22 cellular contexts compared by ENCODE assay signal in the genomic region with DNA sequence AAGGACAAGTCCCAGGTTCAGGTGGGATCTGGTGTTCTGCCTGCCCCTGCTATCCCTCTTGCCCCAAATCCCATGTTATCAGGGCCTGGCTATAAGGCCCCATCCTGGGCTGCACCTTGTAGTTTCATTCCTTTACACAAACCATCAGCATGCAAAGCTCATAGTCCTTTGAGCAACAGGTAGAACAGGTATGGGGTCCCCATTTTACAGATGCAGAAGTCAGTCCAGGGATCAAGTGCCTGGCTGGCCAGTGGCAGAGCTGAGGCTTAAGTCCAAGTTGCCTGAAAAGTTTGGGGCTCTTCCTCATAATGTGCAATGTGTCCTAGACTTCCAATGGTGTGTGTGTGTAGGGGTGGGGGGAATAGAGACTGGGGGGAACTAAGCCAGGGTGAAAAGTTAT. TPM values are rescaled to one million over a fixed set of nuclear protein-coding genes. Genes with fewer than 3 reads are reported as not detected.
"Had no signal": no experiment of that assay in that cellular context is flagged by ENCODE, and none has a peak within 500 bp of the region (broad histone marks: within the 10 kb centered on the region; RNA-seq: fewer than 3 reads in every experiment).

No MANE protein-coding gene starts in this region.

- H3K36me3 Mint-ChIP-seq: T-cell had no signal

- H3K4me1 Mint-ChIP-seq: activated T-helper 17 cell treated with anti-CD3 and anti-CD28 coated beads, Interleukin-2, amount 50 U/mL, for 72 hours had no signal

- H3K27me3 ChIP-seq: brain microvascular endothelial cell, hepatocyte, ovary, suprapubic skin had no signal

- H3K9me3 Mint-ChIP-seq: activated T-helper 17 cell treated with anti-CD3 and anti-CD28 coated beads, Interleukin-2, amount 50 U/mL, for 72 hours; dendritic cell treated with granulocyte-macrophage colony-stimulating factor and Interleukin-4, amounts not matched to agents 40 ng/mL and 50 ng/mL, for 4 days; effector memory CD8-positive, alpha-beta T cell; nephron progenitor cell; T-cell had no signal

- H3K4me3 ChIP-seq: hepatocyte, ovary, skin epidermis, suprapubic skin had no signal

- DNase-seq: activated CD4-positive, alpha-beta T cell treated with anti-CD3 and anti-CD28 coated beads for 1 hour; activated CD4-positive, alpha-beta T cell treated with anti-CD3 and anti-CD28 coated beads, Interleukin-2, amount 50 U/mL, for 48 hours; activated naive CD4-positive, alpha-beta T cell treated with Interleukin-2 at 50 U/mL for 16 hours; anterior cingulate cortex; brain microvascular endothelial cell; cerebellar nuclear complex; effector memory CD8-positive, alpha-beta T cell; nephron progenitor cell; ovary; SK-N-SH; stimulated activated CD4-positive, alpha-beta T cell treated with anti-CD3 and anti-CD28 coated beads, Interleukin-4, amount 100 ng/mL, for 4 hours; stimulated activated CD8-positive, alpha-beta memory T cell treated with anti-CD3 and anti-CD28 coated beads, Interleukin-4, amount 100 ng/mL, for 48 hours; stimulated activated naive CD4-positive, alpha-beta T cell treated with Interleukin-2 at 50 U/mL for 16 hours; T-cell; T-helper 9 cell had no signal

- H3K27me3 Mint-ChIP-seq: activated T-helper 17 cell treated with anti-CD3 and anti-CD28 coated beads, Interleukin-2, amount 50 U/mL, for 72 hours; T-cell had no signal

- ATAC-seq: activated T-helper 17 cell treated with anti-CD3 and anti-CD28 coated beads, Interleukin-2, amount 50 U/mL, for 72 hours; effector memory CD8-positive, alpha-beta T cell; T-cell had no signal

- H2AFZ ChIP-seq: hepatocyte had no signal

- FAIRE-seq: keratinocyte had no signal

- H3K9ac ChIP-seq: SK-N-SH had no signal

- H3K27ac ChIP-seq: brain microvascular endothelial cell, epithelial cell of prostate, hepatocyte, ovary, skin epidermis, suprapubic skin had no signal

- H3K4me3 Mint-ChIP-seq: activated T-helper 17 cell treated with anti-CD3 and anti-CD28 coated beads, Interleukin-2, amount 50 U/mL, for 72 hours; dendritic cell treated with granulocyte-macrophage colony-stimulating factor and Interleukin-4, amounts not matched to agents 40 ng/mL and 50 ng/mL, for 4 days; effector memory CD8-positive, alpha-beta T cell; nephron progenitor cell; T-cell had no signal

- H3K4me2 ChIP-seq: hepatocyte, SK-N-SH had no signal

- H3K27ac Mint-ChIP-seq: activated T-helper 17 cell treated with anti-CD3 and anti-CD28 coated beads, Interleukin-2, amount 50 U/mL, for 72 hours; dendritic cell treated with granulocyte-macrophage colony-stimulating factor and Interleukin-4, amounts not matched to agents 40 ng/mL and 50 ng/mL, for 4 days; effector memory CD8-positive, alpha-beta T cell; nephron progenitor cell; T-cell had no signal

- H3K36me3 ChIP-seq: brain microvascular endothelial cell, ovary, suprapubic skin had no signal

- H3K4me1 ChIP-seq: suprapubic skin had no signal

- H3K9me3 ChIP-seq: ovary, SK-N-SH, suprapubic skin had no signal

RNA-seq across cellular contexts. Expression of gene RBPMS2, which starts 11.9 kb away (rescaled TPM):
- total RNA-seq: activated T-helper 17 cell treated with anti-CD3 and anti-CD28 coated beads, Interleukin-2, amount 50 U/mL, for 72 hours had no signal
- polyA plus RNA-seq: keratinocyte had no signal
